In the genomic region with DNA sequence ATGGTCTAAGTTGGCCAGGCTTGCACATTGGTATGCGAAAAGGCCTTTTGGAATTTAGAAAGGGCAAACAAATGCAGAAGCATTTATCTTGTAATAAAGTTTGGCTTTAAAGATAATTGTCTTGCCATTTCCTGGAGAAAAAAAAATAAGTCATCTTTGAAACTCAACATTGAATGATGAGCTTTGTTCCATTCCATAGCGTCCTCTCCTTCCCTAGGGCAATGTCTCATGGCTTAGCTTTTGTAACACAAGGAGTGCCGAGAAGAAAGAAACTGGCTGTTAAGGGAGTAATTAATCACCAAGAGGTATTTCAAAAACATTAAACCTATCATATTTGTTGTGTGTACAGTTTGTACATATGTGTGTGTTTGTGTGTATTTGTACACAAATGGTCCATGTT, we compare ENCODE assay signal across 27 cellular contexts.
"Had no signal": no experiment of that assay in that cellular context is flagged by ENCODE, and none has a peak within 500 bp of the region (broad histone marks: within the 10 kb centered on the region; RNA-seq: fewer than 3 reads in every experiment).

No MANE protein-coding gene starts in this region.

- DNase-seq: activated CD4-positive, alpha-beta memory T cell treated with anti-CD3 and anti-CD28 coated beads for 36 hours; activated CD4-positive, alpha-beta T cell treated with anti-CD3 and anti-CD28 coated beads for 36 hours; activated CD4-positive, alpha-beta T cell treated with anti-CD3 and anti-CD28 coated beads, Interleukin-2, amount 10 ng/mL, durations not matched to agents 24 days and 14 days; activated CD4-positive, CD25-positive, alpha-beta regulatory T cell; activated CD4-positive, CD25-positive, alpha-beta regulatory T cell treated with anti-CD3 and anti-CD28 coated beads, Interleukin-2, amount 50 U/mL, for 72 hours; activated CD8-positive, alpha-beta memory T cell treated with anti-CD3 and anti-CD28 coated beads, Interleukin-2, amount 10 ng/mL, durations not matched to agents 7 days and 5 days; activated CD8-positive, alpha-beta memory T cell treated with anti-CD3 and anti-CD28 coated beads, Interleukin-2, amount 50 U/mL, for 48 hours; activated CD8-positive, alpha-beta T cell treated with anti-CD3 and anti-CD28 coated beads, Interleukin-2, amount 10 ng/mL, durations not matched to agents 7 days and 5 days; activated gamma-delta T cell; activated naive CD4-positive, alpha-beta T cell; activated naive CD4-positive, alpha-beta T cell treated with anti-CD3 and anti-CD28 coated beads, Interleukin-2, amount 10 ng/mL, durations not matched to agents 7 days and 5 days; activated naive CD8-positive, alpha-beta T cell treated with anti-CD3 and anti-CD28 coated beads, Interleukin-2, amount 10 ng/mL, durations not matched to agents 7 days and 5 days; activated T-cell treated with anti-CD3 and anti-CD28 coated beads for 4 hours; activated T-cell treated with anti-CD3 and anti-CD28 coated beads, Interleukin-2, amount 50 U/mL, for 24 hours; activated T-cell treated with anti-CD3 and anti-CD28 coated beads, Interleukin-2, amount 50 U/mL, for 72 hours; central memory CD4-positive, alpha-beta T cell; cerebellar nuclear complex; colonic mucosa; effector CD8-positive, alpha-beta T cell; foreskin fibroblast; gastrocnemius medialis; glutamatergic neuron; heart left ventricle; T-helper 2 cell had no signal

- H3K27ac ChIP-seq: ascending aorta, cardiac muscle cell, colonic mucosa, gastrocnemius medialis, heart left ventricle had no signal

- H3K36me3 ChIP-seq: ascending aorta, breast epithelium, cardiac muscle cell, colonic mucosa, gastrocnemius medialis, heart left ventricle had no signal

- H3K27me3 ChIP-seq: ascending aorta, breast epithelium, cardiac muscle cell, colonic mucosa, heart left ventricle had no signal

- H3K4me1 ChIP-seq: ascending aorta, breast epithelium, colonic mucosa, gastrocnemius medialis, heart left ventricle had no signal

- H3K9me3 ChIP-seq: ascending aorta, colonic mucosa, gastrocnemius medialis had no signal

- H3K4me3 ChIP-seq: ascending aorta, breast epithelium, cardiac muscle cell, colonic mucosa, gastrocnemius medialis, heart left ventricle had no signal
